Comparison of ENCODE assay signal across 17 cellular contexts in genomic region chr16:81357711-81358270, GRCh38. TPM values are rescaled to one million over a fixed set of nuclear protein-coding genes. Genes with fewer than 3 reads are reported as not detected.
DNase-seq lines count a peak whose midpoint lies in the region; FAIRE-seq and TF ChIP-seq lines count a peak whose summit lies in the region.
"Had no signal": no experiment of that assay in that cellular context is flagged by ENCODE, and none has a peak within 500 bp of the region (broad histone marks: within the 10 kb centered on the region; RNA-seq: fewer than 3 reads in every experiment).

No MANE protein-coding gene starts in this region.

- H3K27me3 ChIP-seq in astrocyte (ENCODE audit: insufficient read depth, low read length) (no peaks in the 10 kb centered on the region), stomach (no peaks in the 10 kb centered on the region)
- H3K27me3 ChIP-seq: BLaER1 treated with 17β-estradiol and CSF1 and Interleukin-3, amounts not matched to agents 10 nM and 100 nM had no signal

- no peaks in the 10 kb centered on the region for H4K20me1 ChIP-seq in astrocyte (ENCODE audit: insufficient read depth, low read length)

- H3K27ac Mint-ChIP-seq in HFFc6: no peak overlapping the region
- H3K27ac Mint-ChIP-seq in astrocyte (ENCODE audit: unreplicated experiment): no peak overlapping the region
- H3K27ac Mint-ChIP-seq: CD8-positive, alpha-beta T cell; H9 had no signal

- H3K79me2 ChIP-seq in astrocyte (ENCODE audit: insufficient read depth, low read length): peaks cover 3% of the 10 kb centered on the region

- intact Hi-C loops in stomach (cut with DNase I; ENCODE audit: low total_unique reads): no loop called here

- H2AFZ ChIP-seq in astrocyte (ENCODE audit: low read depth, low read length): no peak overlapping the region

- no peak overlapping the region for H3K9ac ChIP-seq in astrocyte (ENCODE audit: low read length)
- H3K9ac ChIP-seq: BLaER1 treated with 17β-estradiol and CSF1 and Interleukin-3, amounts not matched to agents 10 nM and 100 nM had no signal

- no peaks in the 10 kb centered on the region for H3K9me3 Mint-ChIP-seq in HFFc6
- H3K9me3 Mint-ChIP-seq in astrocyte (ENCODE audit: unreplicated experiment): no peaks in the 10 kb centered on the region
- H3K9me3 Mint-ChIP-seq: CD8-positive, alpha-beta T cell; H9 had no signal

- H3K27me3 Mint-ChIP-seq in HFFc6 (ENCODE audit: insufficient read depth) (no peaks in the 10 kb centered on the region), astrocyte (ENCODE audit: low read depth, unreplicated experiment) (no peaks in the 10 kb centered on the region)

- H3K4me1 Mint-ChIP-seq in HFFc6 (ENCODE audit: low read depth): no peaks in the 10 kb centered on the region
- H3K4me1 Mint-ChIP-seq in astrocyte (ENCODE audit: low read depth, unreplicated experiment): no peaks in the 10 kb centered on the region
- H3K4me1 Mint-ChIP-seq: H9 had no signal

- H3K27ac ChIP-seq in astrocyte (ENCODE audit: low read depth, low read length) (no peak overlapping the region), stomach (no peak overlapping the region)
- H3K27ac ChIP-seq: A549; BLaER1 treated with 17β-estradiol and CSF1 and Interleukin-3, amounts not matched to agents 10 nM and 100 nM had no signal

- no peaks in the 10 kb centered on the region for H3K9me3 ChIP-seq in astrocyte (ENCODE audit: insufficient read depth, low read depth, low read length)
- no peaks in the 10 kb centered on the region for H3K9me3 ChIP-seq in stomach
- H3K9me3 ChIP-seq: A549; BLaER1 treated with 17β-estradiol and CSF1 and Interleukin-3, amounts not matched to agents 10 nM and 100 nM had no signal

- no peak for TF ChIP-seq EP300 in stomach (IDR thresholded peaks at IDR 0.05)

- FAIRE-seq in astrocyte (lab: Jason Lieb, UNC): no peak
- FAIRE-seq: A549, GM12891, GM19239, H1 had no signal

- H3K4me1 ChIP-seq in astrocyte (ENCODE audit: insufficient read depth, low read length) (no peaks in the 10 kb centered on the region), stomach (peaks cover 0 to 4% (median 0%) of the 10 kb centered on the region in 4 donors)
- H3K4me1 ChIP-seq: A549; BLaER1 treated with 17β-estradiol and CSF1 and Interleukin-3, amounts not matched to agents 10 nM and 100 nM had no signal

- TF ChIP-seq CTCF in HFFc6 (IDR thresholded peaks at IDR 0.05) (no peak), astrocyte (IDR thresholded peaks at IDR 0.05; ENCODE audit: insufficient read depth, low read depth, low read length) (no peak), fibroblast of villous mesenchyme (IDR thresholded peaks at IDR 0.05; ENCODE audit: insufficient read depth, low read depth, low read length) (no peak), stomach (IDR thresholded peaks at IDR 0.05) (no peak)

- H3K4me3 ChIP-seq in astrocyte (ENCODE audit: insufficient read depth, low read depth, low read length) (no peak overlapping the region), fibroblast of villous mesenchyme (ENCODE audit: low read depth, low read length) (no peak overlapping the region), stomach (no peak overlapping the region)
- H3K4me3 ChIP-seq: A549; BLaER1 treated with 17β-estradiol and CSF1 and Interleukin-3, amounts not matched to agents 10 nM and 100 nM had no signal

- DNase-seq in HFFc6: peak; percentile 25
- peak; percentile 18 for DNase-seq in astrocyte (ENCODE audit: low read depth)
- DNase-seq in fibroblast of villous mesenchyme (ENCODE audit: low read depth): peak; percentile 69
- DNase-seq in NCI-H1105 (lab: John Stamatoyannopoulos, UW): no peak
- no peak for DNase-seq in stomach
- no peak for DNase-seq in AML-193 (lab: John Stamatoyannopoulos, UW)
- DNase-seq in GDM1 (lab: John Stamatoyannopoulos, UW): no peak
- DNase-seq: Calu3; CD8-positive, alpha-beta T cell; DMS79 treated with DMSO at 0.1 percent for 48 hours; EL; H9 had no signal

- H3K36me3 ChIP-seq in astrocyte (ENCODE audit: insufficient read depth, low read length) (peaks cover 6% of the 10 kb centered on the region), stomach (peaks cover 0 to 74% (median 61%) of the 10 kb centered on the region in 4 donors)

- H3K4me3 Mint-ChIP-seq in HFFc6 (no peak overlapping the region), astrocyte (ENCODE audit: unreplicated experiment) (no peak overlapping the region)
- H3K4me3 Mint-ChIP-seq: CD8-positive, alpha-beta T cell; H9 had no signal

- no peak overlapping the region for H3K4me2 ChIP-seq in astrocyte (ENCODE audit: low read length)
- H3K4me2 ChIP-seq: A549; BLaER1 treated with 17β-estradiol and CSF1 and Interleukin-3, amounts not matched to agents 10 nM and 100 nM had no signal

- H3K36me3 Mint-ChIP-seq in HFFc6 (ENCODE audit: low read depth): peaks cover 15% of the 10 kb centered on the region
- H3K36me3 Mint-ChIP-seq in astrocyte (ENCODE audit: low read depth, unreplicated experiment): peaks cover 5% of the 10 kb centered on the region

- no peak for TF ChIP-seq POLR2A in stomach (IDR thresholded peaks at IDR 0.05)

- WGBS in stomach, 5 donors: 87 to 95% (median 92%) methylated on average over 9 of the region's 9 CpGs

RNA-seq across cellular contexts. Expression of gene GAN, which starts 43.0 kb away (rescaled TPM):
- 1 to 10 TPM; 5.6 to 8.6 (median 6.2) TPM for total RNA-seq in HFFc6 (2021; fragmentation: NEBNext Ultra II Directional; extraction: Animal tissue kit (Norgen Biotek cat#: 25700))
- total RNA-seq in astrocyte: 18.0 and 20.9 TPM in 2 replicates
- total RNA-seq in fibroblast of villous mesenchyme: 8.4 and 9.1 TPM in 2 replicates
- 10 to 100 TPM in 4 of 5 donors, 1 to 10 TPM in 1; 3.6 to 38.5 (median 12.3) TPM for total RNA-seq in stomach
- polyA plus RNA-seq in stomach: 1 to 10 TPM in 1 of 3 donors, under 1 TPM in 2; 0.56 to 2.3 (median 0.76) TPM

Comparison
In these comparisons a context has a peak if more than half of its experiments do, and no peak if none do; other contexts are left out.
1. DNase-seq: peak in HFFc6 (single experiment), astrocyte (single experiment) and fibroblast of villous mesenchyme (single experiment); none in NCI-H1105 (single experiment), stomach (single experiment), AML-193 (0 of 2) and GDM1 (single experiment).